1 cellular context compared by ENCODE assay signal in the genomic region with DNA sequence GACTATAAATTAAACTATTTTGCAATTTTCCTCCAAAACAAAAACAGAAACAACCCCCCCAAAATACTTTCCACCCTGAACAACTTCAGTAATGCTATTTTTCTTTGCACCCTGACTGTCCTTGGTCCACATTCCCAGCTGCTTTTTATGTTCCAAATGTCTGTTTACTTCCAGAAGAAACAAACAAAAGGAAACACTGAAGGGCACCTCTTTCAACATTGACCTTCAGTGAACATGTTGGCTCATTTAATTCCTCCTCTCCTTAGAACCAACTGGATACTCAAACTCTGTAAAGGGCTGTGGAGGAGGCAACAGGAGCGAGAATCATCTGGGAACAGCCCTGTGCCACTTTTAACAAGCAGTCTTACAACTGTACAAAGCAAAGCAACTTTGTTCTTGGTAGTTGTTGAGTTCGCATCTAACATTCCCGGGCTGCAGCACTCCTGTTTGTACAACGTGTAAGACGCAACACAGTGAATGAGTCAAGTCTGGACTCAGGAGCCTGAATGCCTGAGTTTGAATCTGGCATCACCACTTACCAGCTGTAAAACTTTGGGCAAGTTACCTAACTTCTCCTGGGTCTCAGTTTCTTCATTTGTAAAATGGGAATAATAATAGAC.
TF ChIP-seq lines count a peak whose summit lies in the region.

No MANE protein-coding gene starts in this region.

TF ChIP-seq in GM23338, 12 proteins besides CTCF, POLR2A, EP300 and RAD21 (continued from another document):
- TF ChIP-seq, protein P1, sequence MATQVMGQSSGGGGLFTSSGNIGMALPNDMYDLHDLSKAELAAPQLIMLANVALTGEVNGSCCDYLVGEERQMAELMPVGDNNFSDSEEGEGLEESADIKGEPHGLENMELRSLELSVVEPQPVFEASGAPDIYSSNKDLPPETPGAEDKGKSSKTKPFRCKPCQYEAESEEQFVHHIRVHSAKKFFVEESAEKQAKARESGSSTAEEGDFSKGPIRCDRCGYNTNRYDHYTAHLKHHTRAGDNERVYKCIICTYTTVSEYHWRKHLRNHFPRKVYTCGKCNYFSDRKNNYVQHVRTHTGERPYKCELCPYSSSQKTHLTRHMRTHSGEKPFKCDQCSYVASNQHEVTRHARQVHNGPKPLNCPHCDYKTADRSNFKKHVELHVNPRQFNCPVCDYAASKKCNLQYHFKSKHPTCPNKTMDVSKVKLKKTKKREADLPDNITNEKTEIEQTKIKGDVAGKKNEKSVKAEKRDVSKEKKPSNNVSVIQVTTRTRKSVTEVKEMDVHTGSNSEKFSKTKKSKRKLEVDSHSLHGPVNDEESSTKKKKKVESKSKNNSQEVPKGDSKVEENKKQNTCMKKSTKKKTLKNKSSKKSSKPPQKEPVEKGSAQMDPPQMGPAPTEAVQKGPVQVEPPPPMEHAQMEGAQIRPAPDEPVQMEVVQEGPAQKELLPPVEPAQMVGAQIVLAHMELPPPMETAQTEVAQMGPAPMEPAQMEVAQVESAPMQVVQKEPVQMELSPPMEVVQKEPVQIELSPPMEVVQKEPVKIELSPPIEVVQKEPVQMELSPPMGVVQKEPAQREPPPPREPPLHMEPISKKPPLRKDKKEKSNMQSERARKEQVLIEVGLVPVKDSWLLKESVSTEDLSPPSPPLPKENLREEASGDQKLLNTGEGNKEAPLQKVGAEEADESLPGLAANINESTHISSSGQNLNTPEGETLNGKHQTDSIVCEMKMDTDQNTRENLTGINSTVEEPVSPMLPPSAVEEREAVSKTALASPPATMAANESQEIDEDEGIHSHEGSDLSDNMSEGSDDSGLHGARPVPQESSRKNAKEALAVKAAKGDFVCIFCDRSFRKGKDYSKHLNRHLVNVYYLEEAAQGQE (IDR thresholded peaks at IDR 0.05; ENCODE audit: unreplicated experiment), result no peak
- TF ChIP-seq CREB1 (CRISPR knock-in tag; IDR thresholded peaks at IDR 0.05; ENCODE audit: low read depth) (no peak), ZNF331 (CRISPR knock-in tag; IDR thresholded peaks at IDR 0.05; ENCODE audit: low read depth) (no peak), JUNB (IDR thresholded peaks at IDR 0.05; ENCODE audit: unreplicated experiment) (no peak), NANOG (IDR thresholded peaks at IDR 0.05; ENCODE audit: borderline replicate concordance) (no peak), ZNF114 (CRISPR knock-in tag; IDR thresholded peaks at IDR 0.05) (no peak), EZH2 (IDR thresholded peaks at IDR 0.05; ENCODE audit: low read depth, unreplicated experiment) (no peak)
- TF ChIP-seq, protein P2, sequence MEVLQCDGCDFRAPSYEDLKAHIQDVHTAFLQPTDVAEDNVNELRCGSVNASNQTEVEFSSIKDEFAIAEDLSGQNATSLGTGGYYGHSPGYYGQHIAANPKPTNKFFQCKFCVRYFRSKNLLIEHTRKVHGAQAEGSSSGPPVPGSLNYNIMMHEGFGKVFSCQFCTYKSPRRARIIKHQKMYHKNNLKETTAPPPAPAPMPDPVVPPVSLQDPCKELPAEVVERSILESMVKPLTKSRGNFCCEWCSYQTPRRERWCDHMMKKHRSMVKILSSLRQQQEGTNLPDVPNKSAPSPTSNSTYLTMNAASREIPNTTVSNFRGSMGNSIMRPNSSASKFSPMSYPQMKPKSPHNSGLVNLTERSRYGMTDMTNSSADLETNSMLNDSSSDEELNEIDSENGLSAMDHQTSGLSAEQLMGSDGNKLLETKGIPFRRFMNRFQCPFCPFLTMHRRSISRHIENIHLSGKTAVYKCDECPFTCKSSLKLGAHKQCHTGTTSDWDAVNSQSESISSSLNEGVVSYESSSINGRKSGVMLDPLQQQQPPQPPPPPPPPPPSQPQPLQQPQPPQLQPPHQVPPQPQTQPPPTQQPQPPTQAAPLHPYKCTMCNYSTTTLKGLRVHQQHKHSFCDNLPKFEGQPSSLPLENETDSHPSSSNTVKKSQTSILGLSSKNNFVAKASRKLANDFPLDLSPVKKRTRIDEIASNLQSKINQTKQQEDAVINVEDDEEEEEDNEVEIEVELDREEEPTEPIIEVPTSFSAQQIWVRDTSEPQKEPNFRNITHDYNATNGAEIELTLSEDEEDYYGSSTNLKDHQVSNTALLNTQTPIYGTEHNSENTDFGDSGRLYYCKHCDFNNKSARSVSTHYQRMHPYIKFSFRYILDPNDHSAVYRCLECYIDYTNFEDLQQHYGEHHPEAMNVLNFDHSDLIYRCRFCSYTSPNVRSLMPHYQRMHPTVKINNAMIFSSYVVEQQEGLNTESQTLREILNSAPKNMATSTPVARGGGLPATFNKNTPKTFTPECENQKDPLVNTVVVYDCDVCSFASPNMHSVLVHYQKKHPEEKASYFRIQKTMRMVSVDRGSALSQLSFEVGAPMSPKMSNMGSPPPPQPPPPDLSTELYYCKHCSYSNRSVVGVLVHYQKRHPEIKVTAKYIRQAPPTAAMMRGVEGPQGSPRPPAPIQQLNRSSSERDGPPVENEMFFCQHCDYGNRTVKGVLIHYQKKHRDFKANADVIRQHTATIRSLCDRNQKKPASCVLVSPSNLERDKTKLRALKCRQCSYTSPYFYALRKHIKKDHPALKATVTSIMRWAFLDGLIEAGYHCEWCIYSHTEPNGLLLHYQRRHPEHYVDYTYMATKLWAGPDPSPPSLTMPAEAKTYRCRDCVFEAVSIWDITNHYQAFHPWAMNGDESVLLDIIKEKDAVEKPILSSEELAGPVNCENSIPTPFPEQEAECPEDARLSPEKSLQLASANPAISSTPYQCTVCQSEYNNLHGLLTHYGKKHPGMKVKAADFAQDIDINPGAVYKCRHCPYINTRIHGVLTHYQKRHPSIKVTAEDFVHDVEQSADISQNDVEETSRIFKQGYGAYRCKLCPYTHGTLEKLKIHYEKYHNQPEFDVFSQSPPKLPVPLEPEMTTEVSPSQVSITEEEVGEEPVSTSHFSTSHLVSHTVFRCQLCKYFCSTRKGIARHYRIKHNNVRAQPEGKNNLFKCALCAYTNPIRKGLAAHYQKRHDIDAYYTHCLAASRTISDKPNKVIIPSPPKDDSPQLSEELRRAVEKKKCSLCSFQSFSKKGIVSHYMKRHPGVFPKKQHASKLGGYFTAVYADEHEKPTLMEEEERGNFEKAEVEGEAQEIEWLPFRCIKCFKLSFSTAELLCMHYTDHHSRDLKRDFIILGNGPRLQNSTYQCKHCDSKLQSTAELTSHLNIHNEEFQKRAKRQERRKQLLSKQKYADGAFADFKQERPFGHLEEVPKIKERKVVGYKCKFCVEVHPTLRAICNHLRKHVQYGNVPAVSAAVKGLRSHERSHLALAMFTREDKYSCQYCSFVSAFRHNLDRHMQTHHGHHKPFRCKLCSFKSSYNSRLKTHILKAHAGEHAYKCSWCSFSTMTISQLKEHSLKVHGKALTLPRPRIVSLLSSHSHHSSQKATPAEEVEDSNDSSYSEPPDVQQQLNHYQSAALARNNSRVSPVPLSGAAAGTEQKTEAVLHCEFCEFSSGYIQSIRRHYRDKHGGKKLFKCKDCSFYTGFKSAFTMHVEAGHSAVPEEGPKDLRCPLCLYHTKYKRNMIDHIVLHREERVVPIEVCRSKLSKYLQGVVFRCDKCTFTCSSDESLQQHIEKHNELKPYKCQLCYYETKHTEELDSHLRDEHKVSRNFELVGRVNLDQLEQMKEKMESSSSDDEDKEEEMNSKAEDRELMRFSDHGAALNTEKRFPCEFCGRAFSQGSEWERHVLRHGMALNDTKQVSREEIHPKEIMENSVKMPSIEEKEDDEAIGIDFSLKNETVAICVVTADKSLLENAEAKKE (CRISPR knock-in tag; IDR thresholded peaks at IDR 0.05), result no peak
